In the genomic region with DNA sequence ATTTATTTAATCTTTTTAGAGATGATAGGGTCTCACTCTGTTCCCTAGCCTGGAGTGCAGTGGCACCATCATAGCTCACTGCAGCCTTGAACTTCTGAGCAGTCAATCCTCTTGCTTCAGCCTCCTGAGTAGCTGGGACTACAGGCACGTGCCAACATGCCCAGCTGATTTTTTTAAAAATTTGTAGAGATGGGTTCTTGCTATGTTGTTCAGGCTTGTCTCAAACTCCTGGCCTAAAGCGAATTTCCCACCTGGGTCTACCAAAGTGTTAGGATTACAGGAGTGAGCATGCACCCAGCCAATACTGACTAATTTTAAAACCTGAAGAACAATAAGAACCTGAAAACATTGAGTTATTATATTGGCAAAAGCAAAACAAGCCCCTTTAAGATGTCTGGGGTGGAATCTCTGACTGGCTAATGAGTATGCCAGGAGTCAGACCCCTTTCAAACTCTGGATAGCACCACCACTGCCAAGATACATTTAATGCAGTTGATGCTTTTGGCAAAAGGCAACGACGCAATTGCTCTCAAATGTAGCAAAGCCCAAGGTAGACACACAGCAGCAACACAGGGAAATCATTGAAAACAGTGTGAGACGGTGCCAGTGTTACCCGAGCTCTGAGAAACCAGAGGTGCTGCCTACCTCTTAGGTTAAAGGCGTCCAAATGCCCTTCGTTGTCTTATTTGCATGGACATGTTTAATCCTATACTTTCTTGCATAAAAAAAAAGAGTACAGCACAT, we compare ENCODE assay signal across 11 cellular contexts.
"Had no signal": no experiment of that assay in that cellular context is flagged by ENCODE, and none has a peak within 500 bp of the region (broad histone marks: within the 10 kb centered on the region; RNA-seq: fewer than 3 reads in every experiment).

No MANE protein-coding gene starts in this region.

- H3K4me3 Mint-ChIP-seq: activated CD4-positive, alpha-beta memory T cell treated with anti-CD3 and anti-CD28 coated beads, Interleukin-2, amount 10 ng/mL, durations not matched to agents 7 days and 5 days; central memory CD8-positive, alpha-beta T cell; effector memory CD8-positive, alpha-beta T cell; naive thymus-derived CD8-positive, alpha-beta T cell had no signal

- H3K27ac Mint-ChIP-seq: activated CD4-positive, alpha-beta memory T cell treated with anti-CD3 and anti-CD28 coated beads, Interleukin-2, amount 10 ng/mL, durations not matched to agents 7 days and 5 days; activated T-helper 2 cell treated with anti-CD3 and anti-CD28 coated beads, Interferon-gamma antibody, Interleukin-2, Interleukin-4, amounts not matched to agents 10 μg/mL and 5 μg/mL and 100 μg/mL, durations not matched to agents 14 hours and 24 hours and 36 hours; effector memory CD8-positive, alpha-beta T cell; naive thymus-derived CD8-positive, alpha-beta T cell had no signal

- H3K27ac ChIP-seq: body of pancreas had no signal

- ATAC-seq: body of pancreas; effector memory CD8-positive, alpha-beta T cell; mucosa of descending colon; naive thymus-derived CD8-positive, alpha-beta T cell had no signal

- H3K4me3 ChIP-seq: body of pancreas, mucosa of descending colon, right atrium auricular region, tibial nerve had no signal

- H3K27me3 Mint-ChIP-seq: activated CD4-positive, alpha-beta memory T cell treated with anti-CD3 and anti-CD28 coated beads, Interleukin-2, amount 10 ng/mL, durations not matched to agents 7 days and 5 days; central memory CD8-positive, alpha-beta T cell; effector memory CD8-positive, alpha-beta T cell; naive thymus-derived CD8-positive, alpha-beta T cell had no signal

- DNase-seq: activated CD4-positive, alpha-beta memory T cell treated with anti-CD3 and anti-CD28 coated beads, Interleukin-2, amount 10 ng/mL, durations not matched to agents 7 days and 5 days; activated naive CD4-positive, alpha-beta T cell treated with anti-CD3 and anti-CD28 coated beads, Interleukin-2, amount 50 U/mL, for 16 hours; body of pancreas; effector memory CD8-positive, alpha-beta T cell; mucosa of descending colon; naive thymus-derived CD8-positive, alpha-beta T cell; small intestine had no signal

- H3K27me3 ChIP-seq: body of pancreas, right atrium auricular region, tibial nerve had no signal

- H3K4me1 Mint-ChIP-seq: central memory CD8-positive, alpha-beta T cell had no signal

- H3K9me3 Mint-ChIP-seq: activated CD4-positive, alpha-beta memory T cell treated with anti-CD3 and anti-CD28 coated beads, Interleukin-2, amount 10 ng/mL, durations not matched to agents 7 days and 5 days; activated T-helper 2 cell treated with anti-CD3 and anti-CD28 coated beads, Interferon-gamma antibody, Interleukin-2, Interleukin-4, amounts not matched to agents 10 μg/mL and 5 μg/mL and 100 μg/mL, durations not matched to agents 14 hours and 24 hours and 36 hours; central memory CD8-positive, alpha-beta T cell; effector memory CD8-positive, alpha-beta T cell; naive thymus-derived CD8-positive, alpha-beta T cell had no signal
